1 cellular context compared by ENCODE assay signal in genomic region chr18:9771261-9771976, GRCh38.
TF ChIP-seq lines count a peak whose summit lies in the region.

No MANE protein-coding gene starts in this region.

TF ChIP-seq in H1, 55 proteins besides CTCF, POLR2A, EP300 and RAD21 (continued from another document):
- no peak for TF ChIP-seq BRCA1 (IDR thresholded peaks at IDR 0.05; ENCODE audit: low read depth, low read length)
- peak; percentile 19; the same call in 1 of the 2 replicates for TF ChIP-seq CEBPB (IDR thresholded peaks at IDR 0.05; ENCODE audit: low read depth, low read length)
- TF ChIP-seq PHF8 (conservative IDR thresholded peaks at IDR 0.05; ENCODE audit: low read depth, low read length) = no peak
- no peak for TF ChIP-seq KDM5A (IDR thresholded peaks at IDR 0.05; ENCODE audit: low read length)
- TF ChIP-seq KDM4A (IDR thresholded peaks at IDR 0.05; ENCODE audit: low read depth, low read length, severe bottlenecking) = no peak
- peak; percentile 35 for TF ChIP-seq EZH2 (IDR thresholded peaks at IDR 0.05; ENCODE audit: low read depth, low read length, severe bottlenecking)
- no peak for TF ChIP-seq SP4 (IDR thresholded peaks at IDR 0.05; ENCODE audit: low read length)
- no peak for TF ChIP-seq E2F6 (IDR thresholded peaks at IDR 0.05)
- TF ChIP-seq TEAD4 (IDR thresholded peaks at IDR 0.05; ENCODE audit: low read depth, low read length) = 0 out of 2 replicates have a peak, but pooled peaks have one; percentile 23
TF ChIP-seq in H1: peak in this region for 6.
